23 cellular contexts compared by ENCODE assay signal in genomic region chr7:105339404-105340316, GRCh38. TPM values are rescaled to one million over a fixed set of nuclear protein-coding genes. Genes with fewer than 3 reads are reported as not detected.
DNase-seq lines count a peak whose midpoint lies in the region; ATAC-seq and TF ChIP-seq lines count a peak whose summit lies in the region.
"Had no signal": no experiment of that assay in that cellular context is flagged by ENCODE, and none has a peak within 500 bp of the region (broad histone marks: within the 10 kb centered on the region; RNA-seq: fewer than 3 reads in every experiment).

No MANE protein-coding gene starts in this region.

- in situ Hi-C loops in gastrocnemius medialis (cut with MboI; ENCODE audit: low sequenced_read_pairs in 4 of 4) = loop anchor here in 2 of 4 donors (25.0 kb wide), 1 partner anchor 352 kb away; no protein-coding TSS in a partner anchor

- CTCF ChIA-PET in T-cell (lab: Charles Lee) = interaction anchor here in 1 of 2 donors (0.6 to 0.7 kb wide), 2 partner anchors 13 to 208 kb away, joined by 4 to 9 read pairs; no protein-coding TSS in a partner anchor

- H3K9me3 ChIP-seq in gastrocnemius medialis = no peaks in the 10 kb centered on the region
- H3K9me3 ChIP-seq: BE2C, SJCRH30 had no signal

- no peaks in the 10 kb centered on the region for H3K36me3 ChIP-seq in gastrocnemius medialis
- H3K36me3 ChIP-seq: BE2C, SJCRH30 had no signal

- TF ChIP-seq POLR2A in gastrocnemius medialis (IDR thresholded peaks at IDR 0.05) = no peak

- intact Hi-C loops in left ventricle myocardium superior (cut with micrococcal nuclease) (no loop called here), gastrocnemius medialis (cut with DNase I; ENCODE audit: low total_unique reads) (loop anchor here (5.0 to 10.0 kb wide), 4 partner anchors 48 to 357 kb away; partner anchors contain the start of gene SRPK2)

- peak overlapping the region; percentile 31 to 64 (median 48) for H3K27ac ChIP-seq in gastrocnemius medialis
- H3K27ac ChIP-seq: PC-9, SJCRH30 had no signal

- peaks cover 33 to 40% (median 37%) of the 10 kb centered on the region in 3 donors for H3K4me1 Mint-ChIP-seq in T-cell

- H3K27me3 Mint-ChIP-seq in T-cell = no peaks in the 10 kb centered on the region

- H3K4me3 ChIP-seq in gastrocnemius medialis = no peak overlapping the region
- H3K4me3 ChIP-seq: GM23338, PC-9, SJCRH30, smooth muscle cell had no signal

- no peak overlapping the region for H3K4me3 Mint-ChIP-seq in T-cell
- H3K4me3 Mint-ChIP-seq: GM23338; T-helper 1 cell treated with Interleukin-12 subunit alpha and Interleukin-12 subunit beta and Interleukin-4 antibody, amounts not matched to agents 30 μg/mL and 1 μg/mL, for 36 hours had no signal

- H3K36me3 Mint-ChIP-seq in T-cell = no peaks in the 10 kb centered on the region

- DNase-seq in NCI-H82 (lab: John Stamatoyannopoulos, UW) (peak; percentile 19), NCI-H82 treated with DMSO at 0.1 percent for 48 hours (lab: John Stamatoyannopoulos, UW; ENCODE audit: unreplicated experiment) (no peak), T-cell (no peak), left ventricle myocardium superior (no peak), gastrocnemius medialis (peak; percentile 67 to 80), COLO668 (lab: John Stamatoyannopoulos, UW; ENCODE audit: unreplicated experiment) (no peak), cerebellum (ENCODE audit: low spot score) (no peak)
- DNase-seq: activated CD8-positive, alpha-beta memory T cell treated with anti-CD3 and anti-CD28 coated beads, Interleukin-2, amount 50 U/mL, for 48 hours; activated effector memory CD4-positive, alpha-beta T cell treated with anti-CD3 and anti-CD28 coated beads, Interleukin-2, amount 50 U/mL, for 16 hours; amniotic stem cell; BE2C; effector CD4-positive, alpha-beta T cell; mammary epithelial cell; NCI-H1436 treated with DMSO at 0.1 percent for 48 hours; NCI-H748 treated with DMSO at 0.1 percent for 48 hours; PC-9; SJCRH30; stimulated activated CD4-positive, alpha-beta T cell treated with anti-CD3 and anti-CD28 coated beads, Interleukin-4, amount 100 ng/mL, for 4 hours had no signal

- peak overlapping the region; percentile 22 to 31 for H3K27ac Mint-ChIP-seq in T-cell
- H3K27ac Mint-ChIP-seq: T-helper 1 cell treated with Interleukin-12 subunit alpha and Interleukin-12 subunit beta and Interleukin-4 antibody, amounts not matched to agents 30 μg/mL and 1 μg/mL, for 36 hours had no signal

- no peaks in the 10 kb centered on the region for H3K9me3 Mint-ChIP-seq in T-cell
- H3K9me3 Mint-ChIP-seq: GM23338; T-helper 1 cell treated with Interleukin-12 subunit alpha and Interleukin-12 subunit beta and Interleukin-4 antibody, amounts not matched to agents 30 μg/mL and 1 μg/mL, for 36 hours had no signal

- POLR2A ChIA-PET in T-cell (lab: Charles Lee) = interaction anchor here in 1 of 2 donors (0.7 kb wide), 1 partner anchor 414 kb away, joined by 5 read pairs; no protein-coding TSS in a partner anchor

- TF ChIP-seq CTCF in gastrocnemius medialis (IDR thresholded peaks at IDR 0.05 in 4 of 5, conservative IDR thresholded peaks at IDR 0.05 in 1 of 5) = no peak

- no peak for ATAC-seq in T-cell (replicated peaks in 1 of 4)
- ATAC-seq in left ventricle myocardium superior = peak; percentile 70
- ATAC-seq in gastrocnemius medialis = peak; percentile 89 to 93
- no peak for ATAC-seq in GM18867 (IDR thresholded peaks at IDR 0.05; ENCODE audit: unreplicated experiment)
- ATAC-seq: esophagus mucosa had no signal

- H3K4me1 ChIP-seq in gastrocnemius medialis = peaks cover 0 to 10% of the 10 kb centered on the region in 2 donors
- H3K4me1 ChIP-seq: BE2C, SJCRH30 had no signal

- H3K27me3 ChIP-seq in gastrocnemius medialis = no peaks in the 10 kb centered on the region
- H3K27me3 ChIP-seq: BE2C, SJCRH30 had no signal

RNA-seq across cellular contexts. Expression of gene SRPK2, which starts 49.1 kb away (rescaled TPM):
- total RNA-seq in T-cell (10 to 100 TPM; 41.6 to 71.4 (median 46.9) TPM), left ventricle myocardium superior (29.1 TPM), gastrocnemius medialis (10 to 100 TPM; 18.1 to 49.0 (median 21.3) TPM), cerebellum (185 TPM)

Comparison
In these comparisons a context has a peak if more than half of its experiments do, and no peak if none do; other contexts are left out.
1. DNase-seq: peak in NCI-H82 (single experiment) and gastrocnemius medialis (2 of 2); none in NCI-H82 treated with DMSO at 0.1 percent for 48 hours (single experiment), T-cell (0 of 34), left ventricle myocardium superior (single experiment), COLO668 (single experiment) and cerebellum (single experiment).
2. ATAC-seq: peak in left ventricle myocardium superior (single experiment) and gastrocnemius medialis (2 of 2); none in T-cell (0 of 4) and GM18867 (single experiment).